In genomic region chr10:10661176-10661575, GRCh38 we compare ENCODE assay signal across 21 cellular contexts.
"Had no signal": no experiment of that assay in that cellular context is flagged by ENCODE, and none has a peak within 500 bp of the region (broad histone marks: within the 10 kb centered on the region; RNA-seq: fewer than 3 reads in every experiment).

No MANE protein-coding gene starts in this region.

- H3K27me3 Mint-ChIP-seq: dendritic cell treated with granulocyte-macrophage colony-stimulating factor and Interleukin-4, amounts not matched to agents 40 ng/mL and 50 ng/mL, for 4 days; stimulated activated memory B cell treated with anti-CD40 and anti-IgM and Interleukin-4, amounts not matched to agents 10 μg/mL and 1 μg/mL and 100 μg/mL, for 72 hours had no signal

- H3K36me3 ChIP-seq: left lung, lower lobe of right lung, neutrophil, right lobe of liver, tibial artery, upper lobe of right lung, vagina had no signal

- DNase-seq: erythroblast; foreskin melanocyte; head of caudate nucleus; hippocampal formation; islet precursor cell; left lung; lower lobe of right lung; mesendoderm; naive B cell; nephron progenitor cell; psoas muscle; retina; right lobe of liver; stimulated activated CD4-positive, alpha-beta T cell treated with anti-CD3 and anti-CD28 coated beads, Interleukin-4, amount 100 ng/mL, for 24 hours; tibial artery; upper lobe of right lung had no signal

- H3K4me1 Mint-ChIP-seq: naive B cell; stimulated activated memory B cell treated with anti-CD40 and anti-IgM and Interleukin-4, amounts not matched to agents 10 μg/mL and 1 μg/mL and 100 μg/mL, for 72 hours had no signal

- H3K9me3 Mint-ChIP-seq: stimulated activated naive CD8-positive, alpha-beta T cell treated with anti-CD3 and anti-CD28 coated beads, Interleukin-15, Interleukin-2, amounts not matched to agents 100 ng/mL and 50 ng/mL, for 24 hours had no signal

- H3K4me3 ChIP-seq: left lung, lower lobe of right lung, psoas muscle, right lobe of liver, tibial artery, upper lobe of right lung, vagina had no signal

- H3K27me3 ChIP-seq: left lung, right lobe of liver, tibial artery, upper lobe of right lung, vagina had no signal

- H3K27ac Mint-ChIP-seq: dendritic cell treated with granulocyte-macrophage colony-stimulating factor and Interleukin-4, amounts not matched to agents 40 ng/mL and 50 ng/mL, for 4 days; naive B cell; nephron progenitor cell; stimulated activated memory B cell treated with anti-CD40 and anti-IgM and Interleukin-4, amounts not matched to agents 10 μg/mL and 1 μg/mL and 100 μg/mL, for 72 hours; stimulated activated naive CD8-positive, alpha-beta T cell treated with anti-CD3 and anti-CD28 coated beads, Interleukin-15, Interleukin-2, amounts not matched to agents 100 ng/mL and 50 ng/mL, for 24 hours had no signal

- H3K27ac ChIP-seq: left lung, lower lobe of right lung, neutrophil, psoas muscle, right lobe of liver, tibial artery, upper lobe of right lung, vagina had no signal

- ATAC-seq: left lung; lower lobe of right lung; psoas muscle; right lobe of liver; stimulated activated memory B cell treated with anti-CD40 and anti-IgM and Interleukin-4, amounts not matched to agents 10 μg/mL and 1 μg/mL and 100 μg/mL, for 72 hours; upper lobe of right lung had no signal

- H3K9me3 ChIP-seq: left lung, lower lobe of right lung, neutrophil, right lobe of liver, tibial artery, upper lobe of right lung, vagina had no signal

- H3K4me3 Mint-ChIP-seq: dendritic cell treated with granulocyte-macrophage colony-stimulating factor and Interleukin-4, amounts not matched to agents 40 ng/mL and 50 ng/mL, for 4 days; nephron progenitor cell; stimulated activated memory B cell treated with anti-CD40 and anti-IgM and Interleukin-4, amounts not matched to agents 10 μg/mL and 1 μg/mL and 100 μg/mL, for 72 hours; stimulated activated naive CD8-positive, alpha-beta T cell treated with anti-CD3 and anti-CD28 coated beads, Interleukin-15, Interleukin-2, amounts not matched to agents 100 ng/mL and 50 ng/mL, for 24 hours had no signal

- H3K36me3 Mint-ChIP-seq: naive B cell; stimulated activated memory B cell treated with anti-CD40 and anti-IgM and Interleukin-4, amounts not matched to agents 10 μg/mL and 1 μg/mL and 100 μg/mL, for 72 hours had no signal

- H3K4me1 ChIP-seq: psoas muscle, right lobe of liver had no signal
